ENCODE assay signal across 8 cellular contexts in genomic region chr1:101820080-101820479, GRCh38.
DNase-seq lines count a peak whose midpoint lies in the region; TF ChIP-seq lines count a peak whose summit lies in the region.

No MANE protein-coding gene starts in this region.

- no peak overlapping the region for H3K27ac ChIP-seq in AG04450 (ENCODE audit: low read depth, low read length)

- no peak for DNase-seq in AG04450 (ENCODE audit: low read depth, low spot score)
- DNase-seq in H7 = peak; percentile 8
- peak; percentile 84 for DNase-seq in NCI-H82 (lab: John Stamatoyannopoulos, UW)
- DNase-seq in endothelial cell (ENCODE audit: low spot score) = peak; percentile 17
- DNase-seq in pons (ENCODE audit: low spot score) = peak; percentile 76
- DNase-seq in KG1 (lab: John Stamatoyannopoulos, UW) = no peak
- DNase-seq in activated CD4-positive, CD25-positive, alpha-beta regulatory T cell (lab: John Stamatoyannopoulos, UW) = no peak
- no peak for DNase-seq in activated CD8-positive, alpha-beta memory T cell treated with anti-CD3 and anti-CD28 coated beads, Interleukin-2, amount 50 U/mL, for 4 hours

- peak; percentile 38 for TF ChIP-seq CTCF in AG04450 (IDR thresholded peaks at IDR 0.05; ENCODE audit: low read depth, low read length)
- TF ChIP-seq CTCF in endothelial cell (IDR thresholded peaks at IDR 0.05; ENCODE audit: unreplicated experiment) = peak; percentile 16

- no peaks in the 10 kb centered on the region for H3K9me3 Mint-ChIP-seq in endothelial cell (ENCODE audit: unreplicated experiment)

- peaks cover 3% of the 10 kb centered on the region for H3K4me1 Mint-ChIP-seq in endothelial cell (ENCODE audit: unreplicated experiment)

- no peak overlapping the region for H3K27ac Mint-ChIP-seq in endothelial cell (ENCODE audit: unreplicated experiment)

- no peaks in the 10 kb centered on the region for H3K9me3 ChIP-seq in AG04450 (ENCODE audit: control insufficient read depth, insufficient read depth, low read length)

- H3K27me3 Mint-ChIP-seq in endothelial cell (ENCODE audit: unreplicated experiment) = peaks cover 1% of the 10 kb centered on the region

- no peaks in the 10 kb centered on the region for H3K36me3 ChIP-seq in H7 (replicated peaks; ENCODE audit: control insufficient read depth, insufficient read depth, low read length)

- H3K27me3 ChIP-seq in AG04450 (ENCODE audit: control insufficient read depth, insufficient read depth, low read length) (no peaks in the 10 kb centered on the region), H7 (ENCODE audit: control insufficient read depth, insufficient read depth, low read length) (no peaks in the 10 kb centered on the region)

- no peak overlapping the region for H3K4me3 ChIP-seq in AG04450 (ENCODE audit: low read depth, low read length)
- H3K4me3 ChIP-seq in H7 (ENCODE audit: insufficient read depth, low read depth, low read length) = no peak overlapping the region

- H3K36me3 Mint-ChIP-seq in endothelial cell (ENCODE audit: low read depth, unreplicated experiment) = no peaks in the 10 kb centered on the region

- POLR2A ChIA-PET in AG04450 (lab: Yijun Ruan, JAX) = no interaction called here

- CTCF ChIA-PET in AG04450 (lab: Charles Lee) = interaction anchor here (0.7 to 1.5 kb wide), 2 partner anchors 1150 to 1696 kb away, joined by 3 to 4 read pairs; no protein-coding TSS in a partner anchor

- H3K4me3 Mint-ChIP-seq in endothelial cell (ENCODE audit: unreplicated experiment) = no peak overlapping the region

Comparison
In these comparisons a context has a peak if more than half of its experiments do, and no peak if none do; other contexts are left out.
1. DNase-seq: peak in H7 (single experiment), NCI-H82 (single experiment), endothelial cell (single experiment) and pons (single experiment); none in AG04450 (single experiment), KG1 (single experiment), activated CD4-positive, CD25-positive, alpha-beta regulatory T cell (0 of 4) and activated CD8-positive, alpha-beta memory T cell treated with anti-CD3 and anti-CD28 coated beads, Interleukin-2, amount 50 U/mL, for 4 hours (single experiment).